Comparison of ENCODE assay signal across 8 cellular contexts in genomic region chr22:30422481-30423295, GRCh38. TPM values are rescaled to one million over a fixed set of nuclear protein-coding genes. Genes with fewer than 3 reads are reported as not detected.
DNase-seq lines count a peak whose midpoint lies in the region; ATAC-seq, FAIRE-seq and TF ChIP-seq lines count a peak whose summit lies in the region.

No MANE protein-coding gene starts in this region.

- peaks cover 5% of the 10 kb centered on the region; the same call in 1 of the 2 replicates for H3K79me2 ChIP-seq in GM23338 (replicated peaks; ENCODE audit: insufficient read depth)
- H3K79me2 ChIP-seq in mammary epithelial cell (ENCODE audit: insufficient read depth, low read length): peaks cover 11% of the 10 kb centered on the region
- no peaks in the 10 kb centered on the region for H3K79me2 ChIP-seq in keratinocyte (ENCODE audit: control insufficient read depth, insufficient read depth, low read length)

- BruUV-seq in mammary epithelial cell (replicated peaks; lab: Mats Ljungman, UMichigan): TSS peak; percentile 42

- intact Hi-C loops in mammary epithelial cell (cut with micrococcal nuclease): loop anchor here (1.0 kb wide), 1 partner anchor 10 kb away; no protein-coding TSS in a partner anchor

- ATAC-seq in GM23338: peak; percentile 14
- ATAC-seq in GM18907 (IDR thresholded peaks at IDR 0.05; ENCODE audit: unreplicated experiment): no peak
- no peak for ATAC-seq in GM18517 (IDR thresholded peaks at IDR 0.05; ENCODE audit: unreplicated experiment)

- H3K4me2 ChIP-seq in GM23338: peak overlapping the region; percentile 99
- H3K4me2 ChIP-seq in mammary epithelial cell (ENCODE audit: insufficient read depth, low read depth, low read length): peak overlapping the region; percentile 79
- H3K4me2 ChIP-seq in keratinocyte (ENCODE audit: control insufficient read depth, extremely low read depth, insufficient read depth, low read depth, low read length): peak overlapping the region; percentile 88

- FAIRE-seq in keratinocyte (lab: Jason Lieb, UNC): peak; percentile 58

- WGBS in mammary epithelial cell (ENCODE audit: low coverage, missing lambda C conversion rate): 13% methylated on average over 17 of the region's 18 CpGs

- dilution Hi-C loops in mammary epithelial cell (cut with HindIII; ENCODE audit: low sequenced_read_pairs): no loop called here
- dilution Hi-C loops in keratinocyte (cut with MboI; ENCODE audit: extremely low pct_ligation_motif_present, low sequenced_read_pairs): no loop called here

- in situ Hi-C loops in mammary epithelial cell (cut with MboI; ENCODE audit: low sequenced_read_pairs in 2 of 2): no loop called here

- H2AFZ ChIP-seq in GM23338: peak overlapping the region; percentile 96; the same call in 1 of the 2 replicates
- H2AFZ ChIP-seq in mammary epithelial cell (ENCODE audit: low read depth, low read length): no peak overlapping the region
- H2AFZ ChIP-seq in keratinocyte (ENCODE audit: control insufficient read depth, low read length): no peak overlapping the region

- TF ChIP-seq CTCF in GM23338 (conservative IDR thresholded peaks at IDR 0.05; ENCODE audit: low read depth in 2 of 2) (no peak), mammary epithelial cell (conservative IDR thresholded peaks at IDR 0.05 in 1 of 2, IDR thresholded peaks at IDR 0.05 in 1 of 2; ENCODE audit: extremely low read depth in 1 of 2, insufficient read depth in 1 of 2, low read depth in 1 of 2, low read length in 2 of 2) (no peak), keratinocyte (optimal IDR thresholded peaks at IDR 0.05 in 1 of 3, IDR thresholded peaks at IDR 0.05 in 1 of 3, conservative IDR thresholded peaks at IDR 0.05 in 1 of 3; ENCODE audit: extremely low read depth in 1 of 3, insufficient read depth in 2 of 3, low read length in 3 of 3) (no peak)

- H3K36me3 ChIP-seq in GM23338 (ENCODE audit: insufficient read depth): no peaks in the 10 kb centered on the region
- peaks cover 24% of the 10 kb centered on the region for H3K36me3 ChIP-seq in mammary epithelial cell (ENCODE audit: insufficient read depth, low read length)
- H3K36me3 ChIP-seq in keratinocyte (ENCODE audit: control insufficient read depth in 2 of 2, extremely low read depth in 1 of 2, insufficient read depth in 2 of 2, low read length in 2 of 2): peaks cover 10 to 26% of the 10 kb centered on the region in 2 experiments

- H3K4me3 Mint-ChIP-seq in GM23338: peak overlapping the region; percentile 92

- H3K4me1 Mint-ChIP-seq in GM23338: peaks cover 25% of the 10 kb centered on the region

- CTCF ChIA-PET in mammary epithelial cell (lab: Charles Lee; ENCODE audit: low non-redundant PET): interaction anchor here (0.6 kb wide), 1 partner anchor 32 kb away, joined by 6 read pairs; no protein-coding TSS in a partner anchor

- peak overlapping the region; percentile 83 for H3K9ac ChIP-seq in mammary epithelial cell (ENCODE audit: insufficient read depth, low read length)
- peak overlapping the region; percentile 89 for H3K9ac ChIP-seq in keratinocyte (ENCODE audit: control insufficient read depth, extremely low read depth, insufficient read depth, low read length)

- peaks cover 29% of the 10 kb centered on the region for H3K36me3 Mint-ChIP-seq in GM23338 (ENCODE audit: low read depth)

- H3K9me2 ChIP-seq in GM23338 (ENCODE audit: insufficient read depth): no peaks in the 10 kb centered on the region

- H3K27ac ChIP-seq in GM23338 (ENCODE audit: low read depth): peak overlapping the region; percentile 92
- peak overlapping the region; percentile 94 for H3K27ac ChIP-seq in mammary epithelial cell (ENCODE audit: insufficient read depth, low read depth, low read length)
- peak overlapping the region; percentile 95 for H3K27ac ChIP-seq in keratinocyte (ENCODE audit: control insufficient read depth, insufficient read depth, low read length)

- peaks cover 21% of the 10 kb centered on the region for H3K27me3 Mint-ChIP-seq in GM23338 (ENCODE audit: insufficient read depth, low read depth, poor library complexity)

- H3K9me3 Mint-ChIP-seq in GM23338: no peaks in the 10 kb centered on the region

- H3K4me3 ChIP-seq in GM23338 (peak overlapping the region; percentile 70), mammary epithelial cell (replicated peaks in 1 of 3; ENCODE audit: insufficient read depth in 1 of 3, low read depth in 2 of 3, low read length in 3 of 3) (peak overlapping the region in 1 of 3 experiments; percentile 35), keratinocyte (ENCODE audit: control insufficient read depth in 2 of 3, extremely low read depth in 1 of 3, insufficient read depth in 2 of 3, low read depth in 1 of 3, low read length in 3 of 3) (peak overlapping the region; percentile 11 to 80 (median 22))

- H3K9me3 ChIP-seq in mammary epithelial cell (replicated peaks; ENCODE audit: insufficient read depth, low read length): no peaks in the 10 kb centered on the region
- H3K9me3 ChIP-seq in keratinocyte (ENCODE audit: control insufficient read depth, low read depth, low read length): no peaks in the 10 kb centered on the region

- H4K20me1 ChIP-seq in GM23338 (replicated peaks; ENCODE audit: insufficient read depth): no peaks in the 10 kb centered on the region
- no peaks in the 10 kb centered on the region for H4K20me1 ChIP-seq in mammary epithelial cell (ENCODE audit: insufficient read depth, low read length)
- H4K20me1 ChIP-seq in keratinocyte (ENCODE audit: control insufficient read depth, extremely low read depth, insufficient read depth, low read length): no peaks in the 10 kb centered on the region

- peaks cover 13% of the 10 kb centered on the region for H3K4me1 ChIP-seq in GM23338 (ENCODE audit: insufficient read depth)
- peaks cover 87% of the 10 kb centered on the region for H3K4me1 ChIP-seq in mammary epithelial cell (ENCODE audit: insufficient read depth, low read length)
- peaks cover 67% of the 10 kb centered on the region for H3K4me1 ChIP-seq in keratinocyte (ENCODE audit: control insufficient read depth, extremely low read depth, insufficient read depth, low read length)

- DNase-seq in A172 (ENCODE audit: low spot score): peak; percentile 92
- peak; percentile 76 for DNase-seq in GM23338 (ENCODE audit: low spot score)
- DNase-seq in RPMI7951 (ENCODE audit: low read depth): peak; percentile 95
- DNase-seq in mammary epithelial cell: peak; percentile 97
- DNase-seq in keratinocyte (ENCODE audit: low read depth, low spot score): peak; percentile 66
- peak; percentile 76 for DNase-seq in smooth muscle cell of the brain vasculature (ENCODE audit: low read depth, low spot score)

- no peaks in the 10 kb centered on the region for H3K9me1 ChIP-seq in keratinocyte (ENCODE audit: control insufficient read depth, extremely low read depth, insufficient read depth, low read length)

- H3K27me3 ChIP-seq in GM23338 (ENCODE audit: insufficient read depth): no peaks in the 10 kb centered on the region
- no peaks in the 10 kb centered on the region for H3K27me3 ChIP-seq in mammary epithelial cell (ENCODE audit: insufficient read depth, low read length)
- H3K27me3 ChIP-seq in keratinocyte (ENCODE audit: control insufficient read depth, extremely low read depth, insufficient read depth, low read length): no peaks in the 10 kb centered on the region

- peaks cover 20% of the 10 kb centered on the region for H3F3A ChIP-seq in GM23338 (replicated peaks; ENCODE audit: low read depth)

- peak overlapping the region; percentile 96 for H3K27ac Mint-ChIP-seq in GM23338

RNA-seq across cellular contexts. Expression of gene MTFP1, which starts 2.9 kb away (rescaled TPM):
- total RNA-seq in A172 (2014; rRNA removed; shearing (Covaris generic)): 16.6 and 17.1 TPM in 2 replicates
- total RNA-seq in GM23338 (2014; rRNA removed; shearing (Covaris generic)): 54.6 and 68.6 TPM in 2 replicates
- 62.5 and 64.1 TPM in 2 replicates for polyA plus RNA-seq in GM23338 (2016; fragmentation: Nextera tagmentation; extraction: Ambion mirVana)
- total RNA-seq in RPMI7951 (2014; rRNA removed; shearing (Covaris generic)): 40.4 and 66.1 TPM in 2 replicates
- 1 to 10 TPM; 1.5 to 6.9 TPM for total RNA-seq in mammary epithelial cell
- 14.3 TPM for polyA plus RNA-seq in mammary epithelial cell
- not detected for polyA minus RNA-seq in mammary epithelial cell
- polyA plus RNA-seq in keratinocyte: 5.7 to 13.7 TPM (median 8.4 TPM) in 3 replicates
- polyA plus RNA-seq in keratinocyte (2011; ENCODE audit: low read depth): 4.2 TPM
- 4.3 and 6.2 TPM in 2 replicates for polyA plus RNA-seq in keratinocyte (2011; cell fraction: cytosol; rRNA removed)
- polyA plus RNA-seq in keratinocyte (2011; cell fraction: nucleus; rRNA removed): 4.4 and 4.7 TPM in 2 replicates
- 4.5 and 14.9 TPM in 2 replicates for polyA plus RNA-seq in keratinocyte (2012; ENCODE audit: low replicate concordance)
- 0.56 to 11.7 TPM (median 5.0 TPM) in 3 replicates for polyA minus RNA-seq in keratinocyte
- 8.8 TPM for polyA minus RNA-seq in keratinocyte (2011; cell fraction: cytosol; rRNA and poly(A)+ RNA removed)
- polyA minus RNA-seq in keratinocyte (2011; cell fraction: nucleus; rRNA and poly(A)+ RNA removed): 1.2 and 1.3 TPM in 2 replicates

RNA-seq across cellular contexts. Expression of gene SEC14L2, which starts 25.9 kb away (rescaled TPM):
- total RNA-seq in A172 (2014; rRNA removed; shearing (Covaris generic)): 5.4 and 11.8 TPM in 2 replicates
- total RNA-seq in GM23338 (2014; rRNA removed; shearing (Covaris generic)): 2.1 and 4.2 TPM in 2 replicates
- polyA plus RNA-seq in GM23338 (2016; fragmentation: Nextera tagmentation; extraction: Ambion mirVana) (2.2 and 2.5 TPM in 2 replicates), mammary epithelial cell (168 TPM), keratinocyte (103 to 146 TPM (median 129 TPM) in 3 replicates)
- 9.7 and 15.3 TPM in 2 replicates for total RNA-seq in RPMI7951 (2014; rRNA removed; shearing (Covaris generic))
- total RNA-seq in mammary epithelial cell: 100 to 1,000 TPM; 171 to 266 TPM
- polyA minus RNA-seq in mammary epithelial cell (208 TPM), keratinocyte (120 to 175 TPM (median 124 TPM) in 3 replicates)
- polyA plus RNA-seq in keratinocyte (2011; ENCODE audit: low read depth): 33.2 TPM
- polyA plus RNA-seq in keratinocyte (2011; cell fraction: cytosol; rRNA removed): 115 and 122 TPM in 2 replicates
- polyA plus RNA-seq in keratinocyte (2011; cell fraction: nucleus; rRNA removed): 128 and 144 TPM in 2 replicates
- polyA plus RNA-seq in keratinocyte (2012; ENCODE audit: low replicate concordance): 59.9 and 112 TPM in 2 replicates
- 76.4 TPM for polyA minus RNA-seq in keratinocyte (2011; cell fraction: cytosol; rRNA and poly(A)+ RNA removed)
- polyA minus RNA-seq in keratinocyte (2011; cell fraction: nucleus; rRNA and poly(A)+ RNA removed): 61.3 and 108 TPM in 2 replicates

RNA-seq across cellular contexts. Expression of gene RNF215, which starts 35.5 kb away (rescaled TPM):
- total RNA-seq in A172 (2014; rRNA removed; shearing (Covaris generic)): 9.9 and 15.6 TPM in 2 replicates
- total RNA-seq in GM23338 (2014; rRNA removed; shearing (Covaris generic)): 12.4 and 13.9 TPM in 2 replicates
- polyA plus RNA-seq in GM23338 (2016; fragmentation: Nextera tagmentation; extraction: Ambion mirVana) (1.8 and 3.3 TPM in 2 replicates), mammary epithelial cell (5.0 TPM), keratinocyte (5.1 to 17.0 TPM (median 8.3 TPM) in 3 replicates)
- 9.8 and 10.0 TPM in 2 replicates for total RNA-seq in RPMI7951 (2014; rRNA removed; shearing (Covaris generic))
- 10 to 100 TPM; 21.6 to 22.0 TPM for total RNA-seq in mammary epithelial cell
- polyA minus RNA-seq in mammary epithelial cell (46.1 TPM), keratinocyte (11.9 to 13.2 TPM (median 13.0 TPM) in 3 replicates)
- 2.7 TPM for polyA plus RNA-seq in keratinocyte (2011; ENCODE audit: low read depth)
- polyA plus RNA-seq in keratinocyte (2011; cell fraction: cytosol; rRNA removed): 3.8 and 6.9 TPM in 2 replicates
- polyA plus RNA-seq in keratinocyte (2011; cell fraction: nucleus; rRNA removed): 26.7 and 36.1 TPM in 2 replicates
- polyA plus RNA-seq in keratinocyte (2012; ENCODE audit: low replicate concordance): 5.4 and 8.1 TPM in 2 replicates
- 15.9 TPM for polyA minus RNA-seq in keratinocyte (2011; cell fraction: cytosol; rRNA and poly(A)+ RNA removed)
- 10.3 and 12.4 TPM in 2 replicates for polyA minus RNA-seq in keratinocyte (2011; cell fraction: nucleus; rRNA and poly(A)+ RNA removed)

RNA-seq across cellular contexts. Expression of gene SEC14L3, which starts 49.1 kb away (rescaled TPM):
- total RNA-seq in A172 (2014; rRNA removed; shearing (Covaris generic)): not detected in 2 replicates
- total RNA-seq in GM23338 (2014; rRNA removed; shearing (Covaris generic)): not detected in 2 replicates
- polyA plus RNA-seq in GM23338 (2016; fragmentation: Nextera tagmentation; extraction: Ambion mirVana): not detected in 2 replicates
- not detected in 2 replicates for total RNA-seq in RPMI7951 (2014; rRNA removed; shearing (Covaris generic))
- not detected for total RNA-seq in mammary epithelial cell
- not detected for polyA plus RNA-seq in mammary epithelial cell
- not detected for polyA minus RNA-seq in mammary epithelial cell
- polyA plus RNA-seq in keratinocyte: not detected in 3 replicates
- polyA plus RNA-seq in keratinocyte (2011; ENCODE audit: low read depth): not detected
- polyA plus RNA-seq in keratinocyte (2011; cell fraction: cytosol; rRNA removed): not detected in 2 replicates
- polyA plus RNA-seq in keratinocyte (2011; cell fraction: nucleus; rRNA removed): not detected in 2 replicates
- not detected in 2 replicates for polyA plus RNA-seq in keratinocyte (2012; ENCODE audit: low replicate concordance)
- not detected in 3 replicates for polyA minus RNA-seq in keratinocyte
- not detected for polyA minus RNA-seq in keratinocyte (2011; cell fraction: cytosol; rRNA and poly(A)+ RNA removed)
- polyA minus RNA-seq in keratinocyte (2011; cell fraction: nucleus; rRNA and poly(A)+ RNA removed): not detected in 2 replicates

Comparison
In these comparisons a context has a peak if more than half of its experiments do, and no peak if none do; other contexts are left out.
1. RNA of gene SEC14L2, which starts 25.9 kb away (total RNA-seq): 171 to 266 TPM in mammary epithelial cell; 9.7 to 15.3 TPM in RPMI7951, 5.4 to 11.8 TPM in A172 and 2.1 to 4.2 TPM in GM23338; every median in the first group is over 10 times any median in the second.
2. Peak in every context shown above with its lines, with median percentiles within 50 percentile points of each other: DNase-seq, H3K27ac ChIP-seq and H3K4me2 ChIP-seq.